Comparison of ENCODE assay signal across 8 cellular contexts in genomic region chr2:9630750-9631483, GRCh38. TPM values are rescaled to one million over a fixed set of nuclear protein-coding genes. Genes with fewer than 3 reads are reported as not detected.
DNase-seq lines count a peak whose midpoint lies in the region; ATAC-seq lines count a peak whose summit lies in the region.

Gene YWHAQ, minus strand, starts transcription at chr2:9630997. Its CDS starts 545 bp downstream, at chr2:9630452.

- H3K27ac Mint-ChIP-seq in effector memory CD8-positive, alpha-beta T cell: peak within 1 kb of the TSS; percentile 98

- H3K36me3 Mint-ChIP-seq in effector memory CD8-positive, alpha-beta T cell (ENCODE audit: insufficient read depth): peaks cover 64% of the 10 kb centered on the region

- peak within 1 kb of the TSS; percentile 93 to 97 for H3K4me3 Mint-ChIP-seq in effector memory CD8-positive, alpha-beta T cell

- peak; percentile 92 for ATAC-seq in GM21360 (IDR thresholded peaks at IDR 0.05; ENCODE audit: unreplicated experiment)
- peak; percentile 83 for ATAC-seq in effector memory CD8-positive, alpha-beta T cell (replicated peaks)

- no peaks in the 10 kb centered on the region for H3K27me3 Mint-ChIP-seq in effector memory CD8-positive, alpha-beta T cell

- H3K4me1 Mint-ChIP-seq in effector memory CD8-positive, alpha-beta T cell (ENCODE audit: low read depth in 2 of 2): peaks cover 38 to 49% of the 10 kb centered on the region in 2 donors

- H3K9me3 Mint-ChIP-seq in effector memory CD8-positive, alpha-beta T cell: no peaks in the 10 kb centered on the region

- peak; percentile 99 for DNase-seq in COLO668 (lab: John Stamatoyannopoulos, UW; ENCODE audit: unreplicated experiment)
- DNase-seq in HT1080 (ENCODE audit: low read depth): peak; percentile 98
- DNase-seq in NOMO-1 treated with DMSO at 0.1 percent for 48 hours (lab: John Stamatoyannopoulos, UW; ENCODE audit: unreplicated experiment): peak; percentile 98
- DNase-seq in activated CD8-positive, alpha-beta memory T cell treated with anti-CD3 and anti-CD28 coated beads for 4 hours (ENCODE audit: low read depth in 2 of 2): peak; percentile 96
- DNase-seq in effector memory CD8-positive, alpha-beta T cell: peak; percentile 96 to 98 (median 98)
- DNase-seq in medulla oblongata (ENCODE audit: extremely low spot score): peak; percentile 99
- peak; percentile 96 for DNase-seq in stimulated activated CD8-positive, alpha-beta memory T cell treated with anti-CD3 and anti-CD28 coated beads, Interleukin-12 subunit alpha, Interleukin-12 subunit beta, amount 100 ng/mL, for 1 hour (ENCODE audit: low read depth)

RNA-seq across cellular contexts. Expression of gene YWHAQ, which starts in this region (rescaled TPM):
- total RNA-seq in HT1080 (2014; rRNA removed; shearing (Covaris generic)): 446 and 533 TPM in 2 replicates
- polyA plus RNA-seq in HT1080 (2015; cell fraction: cytosol; rRNA removed): 574 and 638 TPM in 2 replicates
- 279 and 303 TPM in 2 replicates for polyA plus RNA-seq in HT1080 (2015; cell fraction: nucleus; rRNA removed)

Comparison
In these comparisons a context has a peak if more than half of its experiments do, and no peak if none do; other contexts are left out.
1. Peak in every context shown above with its lines: DNase-seq and ATAC-seq.